ENCODE assay signal across 23 cellular contexts in genomic region chr4:177263818-177264217, GRCh38. TPM values are rescaled to one million over a fixed set of nuclear protein-coding genes. Genes with fewer than 3 reads are reported as not detected.
"Had no signal": no experiment of that assay in that cellular context is flagged by ENCODE, and none has a peak within 500 bp of the region (broad histone marks: within the 10 kb centered on the region; RNA-seq: fewer than 3 reads in every experiment).

No MANE protein-coding gene starts in this region.

- ATAC-seq: effector memory CD8-positive, alpha-beta T cell; left ventricle myocardium superior; lower lobe of right lung; naive thymus-derived CD8-positive, alpha-beta T cell; psoas muscle; right cardiac atrium; stimulated activated effector memory CD8-positive, alpha-beta T cell treated with anti-CD3 and anti-CD28 coated beads, Interleukin-12 subunit alpha, Interleukin-12 subunit beta, amount 100 ng/mL, for 72 hours had no signal

- H3K9me3 ChIP-seq: lower lobe of right lung, ovary, psoas muscle, stomach, thyroid gland, vagina had no signal

- H3K36me3 ChIP-seq: lower lobe of right lung, ovary, stomach, thyroid gland, vagina had no signal

- H3K27ac ChIP-seq: lower lobe of right lung, ovary, psoas muscle, stomach, thyroid gland, vagina had no signal

- H3K27ac Mint-ChIP-seq: effector memory CD8-positive, alpha-beta T cell; naive thymus-derived CD8-positive, alpha-beta T cell; nephron progenitor cell; stimulated activated effector memory CD8-positive, alpha-beta T cell treated with anti-CD3 and anti-CD28 coated beads, Interleukin-12 subunit alpha, Interleukin-12 subunit beta, amount 100 ng/mL, for 72 hours had no signal

- H3K9me3 Mint-ChIP-seq: effector memory CD8-positive, alpha-beta T cell; naive thymus-derived CD8-positive, alpha-beta T cell; stimulated activated effector memory CD8-positive, alpha-beta T cell treated with anti-CD3 and anti-CD28 coated beads, Interleukin-12 subunit alpha, Interleukin-12 subunit beta, amount 100 ng/mL, for 72 hours had no signal

- H3K4me3 Mint-ChIP-seq: effector memory CD8-positive, alpha-beta T cell; naive thymus-derived CD8-positive, alpha-beta T cell; nephron progenitor cell; stimulated activated effector memory CD8-positive, alpha-beta T cell treated with anti-CD3 and anti-CD28 coated beads, Interleukin-12 subunit alpha, Interleukin-12 subunit beta, amount 100 ng/mL, for 72 hours had no signal

- H3K36me3 Mint-ChIP-seq: naive thymus-derived CD8-positive, alpha-beta T cell; stimulated activated effector memory CD8-positive, alpha-beta T cell treated with anti-CD3 and anti-CD28 coated beads, Interleukin-12 subunit alpha, Interleukin-12 subunit beta, amount 100 ng/mL, for 72 hours had no signal

- H3K27me3 ChIP-seq: ovary, stomach, thyroid gland, vagina had no signal

- H3K4me1 ChIP-seq: lower lobe of right lung, psoas muscle, stomach, thyroid gland, vagina had no signal

- H3K27me3 Mint-ChIP-seq: effector memory CD8-positive, alpha-beta T cell had no signal

- DNase-seq: cortex of kidney; effector memory CD8-positive, alpha-beta T cell; hypothalamus; left ventricle myocardium superior; lower lobe of right lung; naive thymus-derived CD8-positive, alpha-beta T cell; nephron progenitor cell; occipital lobe; ovary; posterior cingulate gyrus; psoas muscle; right cardiac atrium; small intestine; stimulated activated CD4-positive, alpha-beta T cell treated with anti-CD3 and anti-CD28 coated beads, Interleukin-12 subunit alpha, Interleukin-12 subunit beta, amount 100 ng/mL, for 4 hours; stimulated activated CD4-positive, alpha-beta T cell treated with anti-CD3 and anti-CD28 coated beads, Interleukin-1b, Interleukin-23, amount 100 ng/mL, for 48 hours; stimulated activated CD4-positive, alpha-beta T cell treated with anti-CD3 and anti-CD28 coated beads, Interleukin-4, amount 100 ng/mL, for 1 hour; stimulated activated naive CD4-positive, alpha-beta T cell treated with Interleukin-2 at 50 U/mL for 16 hours; stomach; thyroid gland; trophoblast cell had no signal

- H3K4me1 Mint-ChIP-seq: naive thymus-derived CD8-positive, alpha-beta T cell; nephron progenitor cell; stimulated activated effector memory CD8-positive, alpha-beta T cell treated with anti-CD3 and anti-CD28 coated beads, Interleukin-12 subunit alpha, Interleukin-12 subunit beta, amount 100 ng/mL, for 72 hours had no signal

- H3K4me3 ChIP-seq: lower lobe of right lung, ovary, psoas muscle, stomach, thyroid gland, vagina had no signal

RNA-seq across cellular contexts. Expression of gene NEIL3, which starts 45.9 kb away (rescaled TPM):
- total RNA-seq: naive thymus-derived CD8-positive, alpha-beta T cell; ureter had no signal
- polyA plus RNA-seq: naive thymus-derived CD8-positive, alpha-beta T cell; right cardiac atrium had no signal
